1 cellular context compared by ENCODE assay signal in genomic region chr11:122173587-122173986, GRCh38.
TF ChIP-seq lines count a peak whose summit lies in the region.

No MANE protein-coding gene starts in this region.

TF ChIP-seq in H1, 55 proteins besides CTCF, POLR2A, EP300 and RAD21:
- TF ChIP-seq JUN (IDR thresholded peaks at IDR 0.05; ENCODE audit: low read depth, low read length) (no peak), TCF12 (IDR thresholded peaks at IDR 0.05; ENCODE audit: low read depth, low read length) (no peak), SIRT6 (IDR thresholded peaks at IDR 0.05; ENCODE audit: low read length) (no peak), SIX5 (IDR thresholded peaks at IDR 0.05; ENCODE audit: low read depth, low read length) (no peak), MAX (IDR thresholded peaks at IDR 0.05) (no peak), HDAC2 (IDR thresholded peaks at IDR 0.05; ENCODE audit: borderline replicate concordance in 1 of 2, low read depth in 2 of 2, low read length in 2 of 2) (no peak), CEBPB (IDR thresholded peaks at IDR 0.05; ENCODE audit: low read depth, low read length) (no peak), RNF2 (IDR thresholded peaks at IDR 0.05; ENCODE audit: borderline replicate concordance, low read depth, low read length, missing control alignments, poor library complexity, severe bottlenecking) (no peak), ATF2 (IDR thresholded peaks at IDR 0.05; ENCODE audit: low read length) (no peak), GTF2F1 (IDR thresholded peaks at IDR 0.05; ENCODE audit: borderline replicate concordance, low read depth, low read length) (no peak), KDM5A (IDR thresholded peaks at IDR 0.05; ENCODE audit: low read length) (no peak), CHD7 (IDR thresholded peaks at IDR 0.05; ENCODE audit: insufficient replicate concordance, low read length) (no peak), CHD1 (IDR thresholded peaks at IDR 0.05; ENCODE audit: low read depth, low read length) (no peak), CREB1 (IDR thresholded peaks at IDR 0.05) (no peak), RXRA (IDR thresholded peaks at IDR 0.05; ENCODE audit: insufficient read depth, low read depth, low read length) (no peak), CBX8 (IDR thresholded peaks at IDR 0.05; ENCODE audit: borderline replicate concordance, low read depth, low read length) (no peak), SP4 (IDR thresholded peaks at IDR 0.05; ENCODE audit: low read length) (no peak), USF2 (IDR thresholded peaks at IDR 0.05; ENCODE audit: low read length) (no peak), BRCA1 (IDR thresholded peaks at IDR 0.05; ENCODE audit: low read depth, low read length) (no peak), RFX5 (IDR thresholded peaks at IDR 0.05; ENCODE audit: borderline replicate concordance, low read depth, low read length) (no peak)
